18 cellular contexts compared by ENCODE assay signal in the genomic region with DNA sequence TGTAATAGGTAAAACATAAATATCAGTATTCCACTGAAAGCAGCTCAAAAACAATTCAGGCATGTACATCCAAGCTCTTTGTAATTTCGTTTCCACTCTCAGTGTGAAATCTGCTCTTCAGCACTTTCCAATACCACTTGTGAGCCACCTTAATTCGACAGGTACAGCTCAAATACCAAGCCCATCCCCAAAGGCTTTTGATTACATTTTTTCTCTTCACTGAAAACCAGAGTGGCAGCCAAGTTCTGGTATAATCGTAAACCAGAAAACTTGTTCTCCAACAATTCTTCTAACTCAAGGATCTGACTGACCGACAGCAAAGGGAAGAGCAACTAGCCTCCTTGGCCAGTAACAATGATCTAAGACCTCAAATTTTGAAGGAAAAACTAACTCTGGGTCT.
"Had no signal": no experiment of that assay in that cellular context is flagged by ENCODE, and none has a peak within 500 bp of the region (broad histone marks: within the 10 kb centered on the region; RNA-seq: fewer than 3 reads in every experiment).

No MANE protein-coding gene starts in this region.

- H3K9me3 ChIP-seq: esophagus squamous epithelium, left ventricle myocardium inferior, ovary, tibial artery, vagina had no signal

- ATAC-seq: activated naive CD8-positive, alpha-beta T cell treated with anti-CD3 and anti-CD28 coated beads, Interleukin-2, amount 50 U/mL, for 24 hours; stimulated activated memory B cell treated with anti-CD40 and anti-IgM and Interleukin-4, amounts not matched to agents 10 μg/mL and 1 μg/mL and 100 μg/mL, for 72 hours had no signal

- H3K9ac ChIP-seq: neural progenitor cell had no signal

- H3K27me3 Mint-ChIP-seq: activated naive CD8-positive, alpha-beta T cell treated with anti-CD3 and anti-CD28 coated beads, Interleukin-2, amount 50 U/mL, for 24 hours; stimulated activated memory B cell treated with anti-CD40 and anti-IgM and Interleukin-4, amounts not matched to agents 10 μg/mL and 1 μg/mL and 100 μg/mL, for 72 hours had no signal

- H3K4me3 Mint-ChIP-seq: activated naive CD4-positive, alpha-beta T cell treated with anti-CD3 and anti-CD28 coated beads for 36 hours; activated naive CD8-positive, alpha-beta T cell treated with anti-CD3 and anti-CD28 coated beads, Interleukin-2, amount 50 U/mL, for 24 hours; neural progenitor cell; stimulated activated memory B cell treated with anti-CD40 and anti-IgM and Interleukin-4, amounts not matched to agents 10 μg/mL and 1 μg/mL and 100 μg/mL, for 72 hours had no signal

- H3K36me3 ChIP-seq: ovary had no signal

- H3K27me3 ChIP-seq: cardiac muscle cell, esophagus squamous epithelium, neural progenitor cell, ovary, tibial artery, vagina had no signal

- H3K27ac Mint-ChIP-seq: activated naive CD4-positive, alpha-beta T cell treated with anti-CD3 and anti-CD28 coated beads for 36 hours; activated naive CD8-positive, alpha-beta T cell treated with anti-CD3 and anti-CD28 coated beads, Interleukin-2, amount 50 U/mL, for 24 hours; activated T-helper 2 cell treated with anti-CD3 and anti-CD28 coated beads, Interferon-gamma antibody, Interleukin-2, Interleukin-4, amounts not matched to agents 10 μg/mL and 5 μg/mL and 100 μg/mL, durations not matched to agents 14 hours and 24 hours and 36 hours; neural progenitor cell; stimulated activated memory B cell treated with anti-CD40 and anti-IgM and Interleukin-4, amounts not matched to agents 10 μg/mL and 1 μg/mL and 100 μg/mL, for 72 hours had no signal

- H3K27ac ChIP-seq: cardiac muscle cell, left ventricle myocardium inferior, neural progenitor cell, ovary, tibial artery, vagina had no signal

- H3K4me1 ChIP-seq: neural progenitor cell had no signal

- H3K4me2 ChIP-seq: neural progenitor cell had no signal

- H3K9me3 Mint-ChIP-seq: activated naive CD4-positive, alpha-beta T cell treated with anti-CD3 and anti-CD28 coated beads for 36 hours; activated naive CD8-positive, alpha-beta T cell treated with anti-CD3 and anti-CD28 coated beads, Interleukin-2, amount 50 U/mL, for 24 hours; activated T-helper 2 cell treated with anti-CD3 and anti-CD28 coated beads, Interferon-gamma antibody, Interleukin-2, Interleukin-4, amounts not matched to agents 10 μg/mL and 5 μg/mL and 100 μg/mL, durations not matched to agents 14 hours and 24 hours and 36 hours; neural progenitor cell; stimulated activated memory B cell treated with anti-CD40 and anti-IgM and Interleukin-4, amounts not matched to agents 10 μg/mL and 1 μg/mL and 100 μg/mL, for 72 hours had no signal

- DNase-seq: activated CD4-positive, alpha-beta T cell treated with anti-CD3 and anti-CD28 coated beads, Interleukin-2, amount 50 U/mL, for 1 hour; activated naive CD4-positive, alpha-beta T cell treated with anti-CD3 and anti-CD28 coated beads for 36 hours; activated naive CD8-positive, alpha-beta T cell treated with anti-CD3 and anti-CD28 coated beads, Interleukin-2, amount 50 U/mL, for 24 hours; esophagus squamous epithelium; hippocampal formation; left ventricle myocardium inferior; mesenchymal stem cell; ovary; retina; stimulated activated CD4-positive, alpha-beta T cell treated with anti-CD3 and anti-CD28 coated beads, Interleukin-12 subunit alpha, Interleukin-12 subunit beta, amount 100 ng/mL, for 4 hours; stimulated activated CD4-positive, alpha-beta T cell treated with anti-CD3 and anti-CD28 coated beads, Interleukin-2, amount 100 ng/mL, for 24 hours; T-helper 2 cell; tibial artery had no signal

- H2AFZ ChIP-seq: neural progenitor cell had no signal

- H3K4me3 ChIP-seq: cardiac muscle cell, esophagus squamous epithelium, left ventricle myocardium inferior, neural progenitor cell, ovary, tibial artery, vagina had no signal
